31 cellular contexts compared by ENCODE assay signal in genomic region chr10:58942724-58943123, GRCh38.
"Had no signal": no experiment of that assay in that cellular context is flagged by ENCODE, and none has a peak within 500 bp of the region (broad histone marks: within the 10 kb centered on the region; RNA-seq: fewer than 3 reads in every experiment).

No MANE protein-coding gene starts in this region.

- DNase-seq: activated CD4-positive, alpha-beta memory T cell treated with anti-CD3 and anti-CD28 coated beads for 36 hours; activated CD4-positive, alpha-beta T cell treated with anti-CD3 and anti-CD28 coated beads, Interleukin-2, amount 10 ng/mL, durations not matched to agents 24 days and 14 days; activated CD4-positive, CD25-positive, alpha-beta regulatory T cell treated with anti-CD3 and anti-CD28 coated beads, Interleukin-2, amount 50 U/mL, for 72 hours; activated CD8-positive, alpha-beta memory T cell treated with anti-CD3 and anti-CD28 coated beads, Interleukin-2, amount 50 U/mL, for 4 hours; activated effector memory CD4-positive, alpha-beta T cell treated with anti-CD3 and anti-CD28 coated beads, Interleukin-2, amount 50 U/mL, for 16 hours; activated naive CD4-positive, alpha-beta T cell treated with anti-CD3 and anti-CD28 coated beads for 36 hours; activated naive CD8-positive, alpha-beta T cell treated with anti-CD3 and anti-CD28 coated beads for 36 hours; activated T-cell treated with anti-CD3 and anti-CD28 coated beads, Interleukin-2, amount 50 U/mL, for 1 hour; effector memory CD8-positive, alpha-beta T cell; erythroblast; gastrocnemius medialis; glutamatergic neuron; left ventricle myocardium inferior; naive B cell; nephron progenitor cell; stimulated activated CD4-positive, alpha-beta T cell treated with anti-CD3 and anti-CD28 coated beads, Interleukin-15, amount 100 ng/mL, for 24 hours; stimulated activated CD4-positive, alpha-beta T cell treated with anti-CD3 and anti-CD28 coated beads, Interleukin-2, amount 100 ng/mL, for 24 hours; stimulated activated naive B cell treated with anti-CD40 and anti-IgM and Interleukin-4, amounts not matched to agents 10 μg/mL and 1 μg/mL and 100 μg/mL, for 72 hours; stomach; T1000; tibial artery; upper lobe of right lung; WERI-Rb-1 had no signal

- H3K4me2 ChIP-seq: smooth muscle cell had no signal

- ATAC-seq: effector memory CD8-positive, alpha-beta T cell; stimulated activated naive B cell treated with anti-CD40 and anti-IgM and Interleukin-4, amounts not matched to agents 10 μg/mL and 1 μg/mL and 100 μg/mL, for 72 hours; upper lobe of right lung had no signal

- FAIRE-seq: islet of Langerhans had no signal

- H3K9me3 ChIP-seq: ascending aorta, gastrocnemius medialis, neutrophil, stomach, tibial artery, upper lobe of right lung had no signal

- H3K4me1 ChIP-seq: gastrocnemius medialis, stomach, upper lobe of right lung had no signal

- H3K36me3 Mint-ChIP-seq: activated CD4-positive, alpha-beta memory T cell treated with anti-CD3 and anti-CD28 coated beads for 36 hours; activated naive CD8-positive, alpha-beta T cell treated with anti-CD3 and anti-CD28 coated beads for 36 hours; brain; mesothelial cell of epicardium; naive B cell; stimulated activated naive B cell treated with anti-CD40 and anti-IgM and Interleukin-4, amounts not matched to agents 10 μg/mL and 1 μg/mL and 100 μg/mL, for 72 hours had no signal

- H3K27me3 Mint-ChIP-seq: activated CD4-positive, alpha-beta memory T cell treated with anti-CD3 and anti-CD28 coated beads for 36 hours; activated CD4-positive, alpha-beta T cell treated with anti-CD3 and anti-CD28 coated beads, Interleukin-2, amount 10 ng/mL, durations not matched to agents 24 days and 14 days; brain; effector memory CD8-positive, alpha-beta T cell had no signal

- H3K27ac Mint-ChIP-seq: activated CD4-positive, alpha-beta memory T cell treated with anti-CD3 and anti-CD28 coated beads for 36 hours; activated CD4-positive, alpha-beta T cell treated with anti-CD3 and anti-CD28 coated beads, Interleukin-2, amount 10 ng/mL, durations not matched to agents 24 days and 14 days; activated naive CD4-positive, alpha-beta T cell treated with anti-CD3 and anti-CD28 coated beads for 36 hours; activated naive CD8-positive, alpha-beta T cell treated with anti-CD3 and anti-CD28 coated beads for 36 hours; activated T-helper 1 cell treated with anti-CD3 and anti-CD28 coated beads, Interleukin-12 subunit alpha, Interleukin-12 subunit beta, Interleukin-2, Interleukin-4 antibody, amounts not matched to agents 30 ng/mL and 10 ng/mL and 1 ng/mL, durations not matched to agents 14 hours and 24 hours and 36 hours; brain; effector memory CD8-positive, alpha-beta T cell; mesothelial cell of epicardium; naive B cell; nephron progenitor cell; stimulated activated naive B cell treated with anti-CD40 and anti-IgM and Interleukin-4, amounts not matched to agents 10 μg/mL and 1 μg/mL and 100 μg/mL, for 72 hours had no signal

- H3K36me3 ChIP-seq: ascending aorta, gastrocnemius medialis, left ventricle myocardium inferior, neutrophil, stomach, tibial artery, upper lobe of right lung, WERI-Rb-1 had no signal

- H3K4me3 Mint-ChIP-seq: activated CD4-positive, alpha-beta memory T cell treated with anti-CD3 and anti-CD28 coated beads for 36 hours; activated CD4-positive, alpha-beta T cell treated with anti-CD3 and anti-CD28 coated beads, Interleukin-2, amount 10 ng/mL, durations not matched to agents 24 days and 14 days; activated naive CD4-positive, alpha-beta T cell treated with anti-CD3 and anti-CD28 coated beads for 36 hours; activated naive CD8-positive, alpha-beta T cell treated with anti-CD3 and anti-CD28 coated beads for 36 hours; activated T-helper 1 cell treated with anti-CD3 and anti-CD28 coated beads, Interleukin-12 subunit alpha, Interleukin-12 subunit beta, Interleukin-2, Interleukin-4 antibody, amounts not matched to agents 30 ng/mL and 10 ng/mL and 1 ng/mL, durations not matched to agents 14 hours and 24 hours and 36 hours; brain; effector memory CD8-positive, alpha-beta T cell; mesothelial cell of epicardium; naive B cell; nephron progenitor cell; stimulated activated naive B cell treated with anti-CD40 and anti-IgM and Interleukin-4, amounts not matched to agents 10 μg/mL and 1 μg/mL and 100 μg/mL, for 72 hours had no signal

- H3K9me3 Mint-ChIP-seq: activated CD4-positive, alpha-beta memory T cell treated with anti-CD3 and anti-CD28 coated beads for 36 hours; activated CD4-positive, alpha-beta T cell treated with anti-CD3 and anti-CD28 coated beads, Interleukin-2, amount 10 ng/mL, durations not matched to agents 24 days and 14 days; activated naive CD4-positive, alpha-beta T cell treated with anti-CD3 and anti-CD28 coated beads for 36 hours; activated naive CD8-positive, alpha-beta T cell treated with anti-CD3 and anti-CD28 coated beads for 36 hours; activated T-helper 1 cell treated with anti-CD3 and anti-CD28 coated beads, Interleukin-12 subunit alpha, Interleukin-12 subunit beta, Interleukin-2, Interleukin-4 antibody, amounts not matched to agents 30 ng/mL and 10 ng/mL and 1 ng/mL, durations not matched to agents 14 hours and 24 hours and 36 hours; effector memory CD8-positive, alpha-beta T cell had no signal

- H3K27me3 ChIP-seq: ascending aorta, gastrocnemius medialis, neutrophil, stomach, tibial artery, upper lobe of right lung had no signal

- H3K4me3 ChIP-seq: ascending aorta, coronary artery, gastrocnemius medialis, left ventricle myocardium inferior, smooth muscle cell, stomach, tibial artery, upper lobe of right lung had no signal

- H3K27ac ChIP-seq: coronary artery, left ventricle myocardium inferior, neutrophil, stomach, upper lobe of right lung, WERI-Rb-1 had no signal

- H3K4me1 Mint-ChIP-seq: activated CD4-positive, alpha-beta T cell treated with anti-CD3 and anti-CD28 coated beads, Interleukin-2, amount 10 ng/mL, durations not matched to agents 24 days and 14 days; activated naive CD8-positive, alpha-beta T cell treated with anti-CD3 and anti-CD28 coated beads for 36 hours; brain; naive B cell; nephron progenitor cell; stimulated activated naive B cell treated with anti-CD40 and anti-IgM and Interleukin-4, amounts not matched to agents 10 μg/mL and 1 μg/mL and 100 μg/mL, for 72 hours had no signal
